8 cellular contexts compared by ENCODE assay signal in the genomic region with DNA sequence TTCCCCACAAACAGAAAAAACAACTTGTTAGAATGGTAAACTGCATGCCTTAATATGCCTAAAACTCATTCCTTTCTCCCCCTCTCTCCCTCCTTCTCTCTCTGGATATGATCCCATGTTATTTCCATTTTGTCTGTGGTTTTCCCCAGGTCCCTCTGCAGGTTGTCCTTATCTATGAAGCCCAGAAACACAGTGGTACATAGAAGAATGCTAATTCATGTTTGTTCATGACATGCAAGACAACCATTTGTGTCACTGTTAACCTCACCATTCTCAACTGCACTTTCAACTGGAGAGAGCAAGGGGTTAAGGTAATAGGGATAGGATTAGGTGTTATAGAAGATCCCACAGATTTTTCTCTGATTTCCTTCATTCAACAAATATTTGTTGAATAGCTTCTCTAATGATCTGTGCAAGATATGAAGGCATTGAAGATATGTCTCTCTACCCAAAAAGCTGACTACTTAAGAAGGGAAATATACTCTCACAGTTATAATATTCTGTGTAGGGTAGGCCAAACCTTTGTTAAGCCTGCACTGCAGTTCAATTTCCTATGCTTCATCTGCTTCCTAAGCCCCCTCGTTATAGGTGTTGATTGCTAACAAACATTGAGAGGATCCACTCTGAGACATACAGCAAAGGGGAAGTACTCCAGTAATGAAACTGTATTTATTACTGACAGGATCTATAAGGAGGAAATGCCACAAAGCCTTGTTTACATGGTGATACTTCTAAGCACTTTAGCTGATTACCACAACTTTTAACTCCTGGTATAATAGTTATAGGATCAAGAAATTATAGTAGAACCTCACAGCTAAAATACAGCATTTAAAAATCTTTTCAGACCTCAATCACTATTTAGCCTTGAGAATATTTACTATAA.
DNase-seq lines count a peak whose midpoint lies in the region; ATAC-seq, FAIRE-seq and TF ChIP-seq lines count a peak whose summit lies in the region.

No MANE protein-coding gene starts in this region.

- no peak overlapping the region for H3K27ac ChIP-seq in body of pancreas

- no peak overlapping the region for H3K4me3 Mint-ChIP-seq in central memory CD8-positive, alpha-beta T cell

- no peaks in the 10 kb centered on the region for H3K9me3 Mint-ChIP-seq in central memory CD8-positive, alpha-beta T cell

- H3K9me3 ChIP-seq in body of pancreas, result no peaks in the 10 kb centered on the region

- H3K27me3 Mint-ChIP-seq in central memory CD8-positive, alpha-beta T cell, result no peaks in the 10 kb centered on the region

- H3K27me3 ChIP-seq in body of pancreas, result no peaks in the 10 kb centered on the region

- H3K36me3 ChIP-seq in body of pancreas (replicated peaks in 1 of 2; ENCODE audit: insufficient read depth in 1 of 2, low read depth in 2 of 2), result no peaks in the 10 kb centered on the region

- intact Hi-C loops in body of pancreas (cut with DNase I), result no loop called here

- no peak overlapping the region for H3K4me3 ChIP-seq in body of pancreas

- H3K27ac Mint-ChIP-seq in central memory CD8-positive, alpha-beta T cell (ENCODE audit: low read depth), result peak overlapping the region; percentile 33

- H3K36me3 Mint-ChIP-seq in central memory CD8-positive, alpha-beta T cell (ENCODE audit: insufficient read depth), result peaks cover 6% of the 10 kb centered on the region

- ATAC-seq in GM21528 (IDR thresholded peaks at IDR 0.05; ENCODE audit: low FRiP score, unreplicated experiment), result peak; percentile 88
- ATAC-seq in HG03460 (IDR thresholded peaks at IDR 0.05; ENCODE audit: unreplicated experiment), result peak; percentile 81
- no peak for ATAC-seq in central memory CD8-positive, alpha-beta T cell (replicated peaks; ENCODE audit: extremely low read depth, poor library complexity, severe bottlenecking)
- no peak for ATAC-seq in body of pancreas

- TF ChIP-seq POLR2A in body of pancreas (IDR thresholded peaks at IDR 0.05), result no peak

- FAIRE-seq in GM18507 (lab: Jason Lieb, UNC), result peak; percentile 68

- peaks cover 49% of the 10 kb centered on the region for H3K4me1 Mint-ChIP-seq in central memory CD8-positive, alpha-beta T cell

- WGBS in body of pancreas, 2 donors, result 33% methylated on average over 1 of the region's 1 CpG

- TF ChIP-seq CTCF in GM13977 (IDR thresholded peaks at IDR 0.05; ENCODE audit: extremely low read depth, insufficient read depth, missing control alignments) (no peak), body of pancreas (IDR thresholded peaks at IDR 0.05) (no peak)

- DNase-seq in GM18507 (ENCODE audit: extremely low spot score, insufficient read length, low read depth) (no peak), GM13977 (ENCODE audit: low spot score) (no peak), SHP77 (lab: John Stamatoyannopoulos, UW) (no peak), body of pancreas (no peak)
- no peak for DNase-seq in central memory CD8-positive, alpha-beta T cell (ENCODE audit: low spot score in 2 of 2)
- DNase-seq in stimulated activated CD8-positive, alpha-beta memory T cell treated with anti-CD3 and anti-CD28 coated beads, Interleukin-4, amount 100 ng/mL, for 48 hours, result no peak

- in situ Hi-C loops in GM13977 (cut with MboI; ENCODE audit: low pct_unique_long_range_greater_than_20kb, low sequenced_read_pairs, unreplicated experiment), result no loop called here

- peaks cover 18% of the 10 kb centered on the region for H3K4me1 ChIP-seq in body of pancreas

Comparison
In these comparisons a context has a peak if more than half of its experiments do, and no peak if none do; other contexts are left out.
1. ATAC-seq: peak in GM21528 (single experiment) and HG03460 (single experiment); none in central memory CD8-positive, alpha-beta T cell (single experiment) and body of pancreas (single experiment).